Comparison of ENCODE assay signal across 7 cellular contexts in the genomic region with DNA sequence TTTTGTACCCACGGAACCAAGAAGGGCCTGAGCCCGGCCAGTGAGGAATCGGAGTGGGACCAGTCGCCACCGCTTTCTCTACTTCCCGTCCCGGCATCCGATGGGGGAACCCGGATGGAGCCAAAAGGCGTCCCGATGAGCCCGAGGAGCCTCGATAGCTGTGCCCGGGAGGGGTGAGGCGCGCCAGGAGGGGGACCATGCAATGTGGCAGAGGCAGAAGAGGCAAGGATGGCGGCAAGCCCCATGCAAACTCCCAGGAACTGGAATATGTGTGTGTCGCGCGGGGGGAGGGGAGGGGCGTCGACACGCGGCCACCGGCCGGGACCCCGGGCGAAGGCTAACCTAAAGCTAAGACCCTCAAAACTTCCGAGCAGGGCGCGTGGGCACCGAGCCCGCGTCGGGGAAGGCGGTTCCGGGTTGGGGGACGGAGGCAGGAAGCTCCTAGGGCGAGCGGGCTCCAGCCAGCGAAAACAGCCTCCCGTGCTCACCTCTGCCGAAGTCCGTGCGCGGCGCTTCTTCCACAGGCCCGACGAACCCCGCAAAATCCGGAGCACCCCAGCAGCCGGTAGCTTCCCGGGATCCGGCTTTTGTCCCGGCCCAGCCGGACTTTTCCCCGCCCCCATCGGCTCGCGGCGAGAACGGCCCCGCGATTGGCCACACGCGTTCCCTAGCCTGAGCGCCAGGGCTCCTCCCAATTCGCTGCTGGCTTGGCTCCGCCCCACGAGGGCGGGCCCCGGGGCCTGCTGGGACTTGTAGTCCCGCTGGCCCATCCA. TPM values are rescaled to one million over a fixed set of nuclear protein-coding genes. Genes with fewer than 3 reads are reported as not detected.
DNase-seq lines count a peak whose midpoint lies in the region; ATAC-seq, FAIRE-seq and TF ChIP-seq lines count a peak whose summit lies in the region.

A gene (minus strand): TSS at position 560 of the 773 bp plus-strand sequence. CDS start 5,078 bp downstream, outside the sequence.

- TF ChIP-seq POLR2A in body of pancreas (IDR thresholded peaks at IDR 0.05) (peak; percentile 75 to 92 (median 92)), gastrocnemius medialis (IDR thresholded peaks at IDR 0.05) (peak; percentile 81 to 83)

- peaks cover 47% of the 10 kb centered on the region for H3K4me1 ChIP-seq in body of pancreas
- H3K4me1 ChIP-seq in gastrocnemius medialis = peaks cover 14 to 19% of the 10 kb centered on the region in 2 donors

- FAIRE-seq in TTC549 (lab: Jason Lieb, UNC) = peak; percentile 46

- TF ChIP-seq CTCF in body of pancreas (IDR thresholded peaks at IDR 0.05) (peak in 1 of 7 experiments; percentile 4), gastrocnemius medialis (IDR thresholded peaks at IDR 0.05 in 4 of 5, conservative IDR thresholded peaks at IDR 0.05 in 1 of 5) (no peak)

- no peaks in the 10 kb centered on the region for H3K36me3 ChIP-seq in body of pancreas (replicated peaks in 1 of 2; ENCODE audit: insufficient read depth in 1 of 2, low read depth in 2 of 2)
- H3K36me3 ChIP-seq in gastrocnemius medialis = no peaks in the 10 kb centered on the region

- in situ Hi-C loops in gastrocnemius medialis (cut with MboI; ENCODE audit: low sequenced_read_pairs in 4 of 4) = no loop called here

- H3K27ac ChIP-seq in body of pancreas = peak within 1 kb of the TSS; percentile 85 to 96 (median 91)
- peak within 1 kb of the TSS; percentile 86 to 94 (median 90) for H3K27ac ChIP-seq in gastrocnemius medialis

- no peaks in the 10 kb centered on the region for H3K27me3 ChIP-seq in body of pancreas
- H3K27me3 ChIP-seq in gastrocnemius medialis = no peaks in the 10 kb centered on the region

- H3K4me3 ChIP-seq in body of pancreas (peak within 1 kb of the TSS; percentile 87 to 99), gastrocnemius medialis (peak within 1 kb of the TSS; percentile 78 to 97 (median 92))

- no peaks in the 10 kb centered on the region for H3K9me3 ChIP-seq in body of pancreas
- H3K9me3 ChIP-seq in gastrocnemius medialis = no peaks in the 10 kb centered on the region

- intact Hi-C loops in body of pancreas (cut with DNase I) = no loop called here
- intact Hi-C loops in gastrocnemius medialis (cut with DNase I; ENCODE audit: low total_unique reads) = loop anchor here (1.0 kb wide), 1 partner anchor 12 kb away; a partner anchor contains a TSS

- ATAC-seq in GM18511 (IDR thresholded peaks at IDR 0.05; ENCODE audit: unreplicated experiment) (peak; percentile 91), HG03025 (IDR thresholded peaks at IDR 0.05; ENCODE audit: low FRiP score, unreplicated experiment) (peak; percentile 80), body of pancreas (peak; percentile 95), gastrocnemius medialis (peak; percentile 92 to 93)

- 1% methylated on average over 68 of the region's 73 CpGs; no CpG with 5 or more reads in 1 of the 2 donors for WGBS in body of pancreas, 2 donors

- peak; percentile 93 for DNase-seq in NCI-H2081 treated with DMSO at 0.1 percent for 48 hours (lab: John Stamatoyannopoulos, UW)
- DNase-seq in body of pancreas = peak; percentile 97 to 99 (median 98)
- DNase-seq in iPS DF 4.7 (ENCODE audit: extremely low read depth, low spot score) = peak; percentile 62
- DNase-seq in gastrocnemius medialis = peak; percentile 92 to 96

RNA-seq across cellular contexts. Expression of the gene that starts here (rescaled TPM):
- 10 to 100 TPM; 39.2 to 59.0 TPM for total RNA-seq in body of pancreas
- 10 to 100 TPM; 20.8 to 35.0 (median 30.7) TPM for total RNA-seq in gastrocnemius medialis

Comparison
In these comparisons a context has a peak if more than half of its experiments do, and no peak if none do; other contexts are left out.
1. Peak in every context shown above with its lines: DNase-seq, ATAC-seq, H3K4me3 ChIP-seq and H3K27ac ChIP-seq.